ENCODE assay signal across 16 cellular contexts in genomic region chr7:87810726-87811125, GRCh38.
DNase-seq lines count a peak whose midpoint lies in the region; ATAC-seq, FAIRE-seq and TF ChIP-seq lines count a peak whose summit lies in the region.
"Had no signal": no experiment of that assay in that cellular context is flagged by ENCODE, and none has a peak within 500 bp of the region (broad histone marks: within the 10 kb centered on the region; RNA-seq: fewer than 3 reads in every experiment).

No MANE protein-coding gene starts in this region.

- TF ChIP-seq CTCF in PC-3 (conservative IDR thresholded peaks at IDR 0.05; ENCODE audit: low read depth, low read length) (no peak), kidney (IDR thresholded peaks at IDR 0.05; ENCODE audit: borderline replicate concordance, extremely low read depth, insufficient read depth) (no peak), GM10266 (IDR thresholded peaks at IDR 0.05; ENCODE audit: control insufficient read depth, insufficient read depth, low read depth, missing control alignments) (no peak)

- no peaks in the 10 kb centered on the region for H3F3A ChIP-seq in PC-3 (ENCODE audit: low read length, unreplicated experiment)

- POLR2A ChIA-PET in PC-3 (lab: Charles Lee; ENCODE audit: unreplicated experiment) = interaction anchor here (0.5 kb wide), 1 partner anchor 19 kb away, joined by 5 read pairs; no protein-coding TSS in a partner anchor

- no peak overlapping the region for H2AFZ ChIP-seq in PC-3 (ENCODE audit: low read length)

- no TSS peak for BruUV-seq in PC-3 (replicated peaks; lab: Mats Ljungman, UMichigan)

- peak; percentile 56; the same call in 1 of the 2 replicates for ATAC-seq in PC-3
- ATAC-seq in activated naive CD4-positive, alpha-beta T cell treated with anti-CD3 and anti-CD28 coated beads, Interleukin-2, amount 50 U/mL, for 72 hours = no peak
- ATAC-seq: HCT116 had no signal

- intact Hi-C loops in PC-3 (cut with micrococcal nuclease) = no loop called here
- intact Hi-C loops in kidney (cut with DNase I) = no loop called here

- CTCF ChIA-PET in PC-3 (lab: Charles Lee) = no interaction called here

- no peak overlapping the region for H3K27ac Mint-ChIP-seq in activated naive CD4-positive, alpha-beta T cell treated with anti-CD3 and anti-CD28 coated beads, Interleukin-2, amount 50 U/mL, for 72 hours
- H3K27ac Mint-ChIP-seq: B cell; CD4-positive, alpha-beta T cell had no signal

- H3K9ac ChIP-seq in PC-3 (ENCODE audit: low read length) (no peak overlapping the region), kidney (ENCODE audit: low read length in 2 of 2) (no peak overlapping the region)

- no peak overlapping the region for H3K27ac ChIP-seq in PC-3 (ENCODE audit: low read length)
- no peak overlapping the region for H3K27ac ChIP-seq in kidney (ENCODE audit: low read depth in 2 of 2, low read length in 2 of 2)

- no peaks in the 10 kb centered on the region for H3K27me3 ChIP-seq in PC-3 (ENCODE audit: low read length)

- no peaks in the 10 kb centered on the region for H3K36me3 Mint-ChIP-seq in activated naive CD4-positive, alpha-beta T cell treated with anti-CD3 and anti-CD28 coated beads, Interleukin-2, amount 50 U/mL, for 72 hours

- H3K36me3 ChIP-seq in PC-3 (ENCODE audit: low read depth, low read length) (no peaks in the 10 kb centered on the region), kidney (ENCODE audit: control insufficient read depth in 1 of 2, insufficient read depth in 2 of 2, low read length in 2 of 2) (no peaks in the 10 kb centered on the region)

- H4K20me1 ChIP-seq in PC-3 (ENCODE audit: low read length) = no peaks in the 10 kb centered on the region

- H3K4me3 ChIP-seq in PC-3 (ENCODE audit: low read length) = no peak overlapping the region
- H3K4me3 ChIP-seq in kidney (ENCODE audit: low read length in 2 of 2) = no peak overlapping the region

- H3K9me3 ChIP-seq in PC-3 (ENCODE audit: low read length) = no peaks in the 10 kb centered on the region
- H3K9me3 ChIP-seq in kidney (ENCODE audit: control insufficient read depth in 1 of 2, low read length in 2 of 2) = no peaks in the 10 kb centered on the region

- no peak overlapping the region for H3K4me2 ChIP-seq in PC-3 (ENCODE audit: low read length)

- no peaks in the 10 kb centered on the region for H3K79me2 ChIP-seq in PC-3 (ENCODE audit: low read length)

- no peaks in the 10 kb centered on the region for H3K9me3 Mint-ChIP-seq in activated naive CD4-positive, alpha-beta T cell treated with anti-CD3 and anti-CD28 coated beads, Interleukin-2, amount 50 U/mL, for 72 hours
- H3K9me3 Mint-ChIP-seq: CD4-positive, alpha-beta T cell had no signal

- DNase-seq in PC-3 = peak; percentile 13
- DNase-seq in kidney = no peak
- DNase-seq in COLO668 (lab: John Stamatoyannopoulos, UW; ENCODE audit: unreplicated experiment) = no peak
- no peak for DNase-seq in GM10266 (ENCODE audit: extremely low spot score)
- no peak for DNase-seq in activated naive CD4-positive, alpha-beta T cell treated with anti-CD3 and anti-CD28 coated beads, Interleukin-2, amount 50 U/mL, for 72 hours (ENCODE audit: low spot score in 2 of 2)
- no peak for DNase-seq in stimulated activated CD4-positive, alpha-beta T cell treated with anti-CD3 and anti-CD28 coated beads, Interleukin-1b, Interleukin-23, amount 100 ng/mL, for 48 hours
- DNase-seq: C1 segment of cervical spinal cord; CD4-positive, alpha-beta T cell; DMS79 treated with DMSO at 0.1 percent for 48 hours; EL; GDM1 had no signal

- no peaks in the 10 kb centered on the region for H3K9me2 ChIP-seq in PC-3 (replicated peaks; ENCODE audit: low read length)

- H3K4me1 ChIP-seq in PC-3 (ENCODE audit: insufficient read depth, low read length) (no peaks in the 10 kb centered on the region), kidney (ENCODE audit: control insufficient read depth in 1 of 2, insufficient read depth in 1 of 2, low read depth in 1 of 2, low read length in 2 of 2) (no peaks in the 10 kb centered on the region)

- FAIRE-seq in A204.1 (lab: Jason Lieb, UNC) (peak; percentile 46), colon (lab: Jason Lieb, UNC) (peak; percentile 47), kidney (lab: Jason Lieb, UNC) (peak; percentile 58)
- FAIRE-seq: H54 had no signal
